In the genomic region with DNA sequence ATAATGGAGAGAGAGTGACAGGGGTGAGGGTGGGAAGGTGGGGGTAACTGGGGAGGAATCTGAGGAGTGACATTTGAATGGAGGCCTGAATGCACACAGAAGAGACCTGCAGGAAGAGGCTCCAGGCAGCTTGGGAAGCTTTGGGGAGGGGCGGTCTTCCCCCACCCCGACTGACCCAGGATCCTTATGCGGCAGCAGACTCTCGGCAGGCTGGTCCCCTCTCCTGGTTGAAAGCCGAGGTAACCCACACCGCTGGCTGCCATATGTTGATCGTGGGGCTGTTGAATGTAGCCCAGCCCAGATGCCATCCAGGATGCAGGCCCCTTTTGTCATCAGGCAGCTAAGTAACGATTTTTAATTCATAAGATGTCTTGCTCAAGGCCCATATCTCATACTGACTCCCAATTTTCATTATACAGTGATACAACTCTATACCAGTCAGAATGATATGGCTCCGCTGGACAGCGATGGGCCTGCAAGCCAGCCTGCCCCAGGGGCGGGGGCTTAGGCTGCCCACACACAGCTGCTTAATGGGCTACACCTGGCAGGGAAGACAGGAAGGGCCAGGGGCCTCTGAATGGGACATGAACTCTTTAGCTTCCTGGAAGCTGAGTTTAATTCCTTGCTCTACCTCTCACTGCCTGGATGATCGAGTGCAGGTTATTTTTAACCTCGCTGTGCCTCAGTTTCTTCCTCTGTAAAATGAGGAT, we compare ENCODE assay signal across 30 cellular contexts.
"Had no signal": no experiment of that assay in that cellular context is flagged by ENCODE, and none has a peak within 500 bp of the region (broad histone marks: within the 10 kb centered on the region; RNA-seq: fewer than 3 reads in every experiment).

No MANE protein-coding gene starts in this region.

- H3K9me3 ChIP-seq: ascending aorta, body of pancreas, MG63, Peyer's patch, SJSA1 had no signal

- H3K4me1 ChIP-seq: ascending aorta, body of pancreas had no signal

- H3K4me3 Mint-ChIP-seq: activated CD8-positive, alpha-beta T cell treated with anti-CD3 and anti-CD28 coated beads, Interleukin-2, amount 10 ng/mL, durations not matched to agents 7 days and 5 days; activated naive CD4-positive, alpha-beta T cell treated with anti-CD3 and anti-CD28 coated beads, Interleukin-2, amount 50 U/mL, for 24 hours; T-helper 1 cell treated with Interleukin-12 subunit alpha and Interleukin-12 subunit beta and Interleukin-4 antibody, amounts not matched to agents 30 μg/mL and 1 μg/mL, for 36 hours; WTC11 had no signal

- H3K36me3 ChIP-seq: ascending aorta, MG63, Peyer's patch, SJSA1 had no signal

- H3K27me3 Mint-ChIP-seq: activated naive CD4-positive, alpha-beta T cell treated with anti-CD3 and anti-CD28 coated beads, Interleukin-2, amount 50 U/mL, for 24 hours had no signal

- ATAC-seq: activated CD8-positive, alpha-beta T cell treated with anti-CD3 and anti-CD28 coated beads, Interleukin-2, amount 10 ng/mL, durations not matched to agents 7 days and 5 days; body of pancreas; SK-N-SH treated with all-trans-retinoic acid at 6 μM for 48 hours; WTC11 had no signal

- H3K4me1 Mint-ChIP-seq: activated naive CD4-positive, alpha-beta T cell treated with anti-CD3 and anti-CD28 coated beads, Interleukin-2, amount 50 U/mL, for 24 hours had no signal

- H3K36me3 Mint-ChIP-seq: activated naive CD4-positive, alpha-beta T cell treated with anti-CD3 and anti-CD28 coated beads, Interleukin-2, amount 50 U/mL, for 24 hours; WTC11 had no signal

- DNase-seq: activated CD4-positive, alpha-beta T cell treated with anti-CD3 and anti-CD28 coated beads for 48 hours; activated CD4-positive, alpha-beta T cell treated with anti-CD3 and anti-CD28 coated beads, Interleukin-2, amount 50 U/mL, for 4 hours; activated CD4-positive, CD25-positive, alpha-beta regulatory T cell treated with anti-CD3 and anti-CD28 coated beads, Interleukin-2, amount 50 U/mL, for 72 hours; activated CD8-positive, alpha-beta memory T cell treated with anti-CD3 and anti-CD28 coated beads, Interleukin-2, amount 50 U/mL, for 48 hours; activated CD8-positive, alpha-beta T cell treated with anti-CD3 and anti-CD28 coated beads, Interleukin-2, amount 10 ng/mL, durations not matched to agents 7 days and 5 days; activated effector memory CD4-positive, alpha-beta T cell treated with Interleukin-2 at 50 U/mL for 16 hours; activated naive CD4-positive, alpha-beta T cell; activated T-cell treated with anti-CD3 and anti-CD28 coated beads, Interleukin-2, amount 50 U/mL, for 1 hour; amniotic stem cell; body of pancreas; central memory CD4-positive, alpha-beta T cell; MG63; MV-4-11; NCI-H1092 treated with DMSO at 0.1 percent for 48 hours; NCI-H1417 treated with DMSO at 0.1 percent for 48 hours; NCI-H1694; NCI-H2029; NCI-H2107; NCI-H510A treated with DMSO at 0.1 percent for 48 hours; NCI-H774; NK-92 treated with Interleukin-12 subunit alpha and Interleukin-12 subunit beta, amount 100 ng/mL, for 24 hours; Peyer's patch; Right ventricle myocardium superior had no signal

- H3K4me3 ChIP-seq: ascending aorta, body of pancreas, MG63, Peyer's patch, SJSA1 had no signal

- H3K27ac ChIP-seq: ascending aorta, body of pancreas, Peyer's patch, RWPE1, SJSA1 had no signal

- H3K9me3 Mint-ChIP-seq: activated naive CD4-positive, alpha-beta T cell treated with anti-CD3 and anti-CD28 coated beads, Interleukin-2, amount 50 U/mL, for 24 hours; T-helper 1 cell treated with Interleukin-12 subunit alpha and Interleukin-12 subunit beta and Interleukin-4 antibody, amounts not matched to agents 30 μg/mL and 1 μg/mL, for 36 hours; WTC11 had no signal

- H3K27me3 ChIP-seq: ascending aorta, body of pancreas, MG63, Peyer's patch, SJSA1 had no signal

- H3K27ac Mint-ChIP-seq: activated CD8-positive, alpha-beta T cell treated with anti-CD3 and anti-CD28 coated beads, Interleukin-2, amount 10 ng/mL, durations not matched to agents 7 days and 5 days; activated naive CD4-positive, alpha-beta T cell treated with anti-CD3 and anti-CD28 coated beads, Interleukin-2, amount 50 U/mL, for 24 hours; T-helper 1 cell treated with Interleukin-12 subunit alpha and Interleukin-12 subunit beta and Interleukin-4 antibody, amounts not matched to agents 30 μg/mL and 1 μg/mL, for 36 hours had no signal
